ENCODE assay signal across 8 cellular contexts in genomic region chr4:77156912-77157858, GRCh38. TPM values are rescaled to one million over a fixed set of nuclear protein-coding genes. Genes with fewer than 3 reads are reported as not detected.
DNase-seq lines count a peak whose midpoint lies in the region; ATAC-seq and TF ChIP-seq lines count a peak whose summit lies in the region.

Gene CCNG2, plus strand, starts transcription at chr4:77157207. Its CDS starts 1,326 bp downstream, at chr4:77158533.

- peak within 1 kb of the TSS; percentile 97 for H3K4me3 Mint-ChIP-seq in dendritic cell treated with granulocyte-macrophage colony-stimulating factor and Interleukin-4, amounts not matched to agents 40 ng/mL and 50 ng/mL, for 4 days

- intact Hi-C loops in dendritic cell treated with granulocyte-macrophage colony-stimulating factor and Interleukin-4, amounts not matched to agents 40 ng/mL and 50 ng/mL, for 4 days (cut with micrococcal nuclease) = loop anchor here (1.0 to 5.0 kb wide), 3 partner anchors 35 to 81 kb away; no protein-coding TSS in a partner anchor
- intact Hi-C loops in lower leg skin (cut with DNase I; ENCODE audit: low total_unique reads) = no loop called here

- peaks cover 54% of the 10 kb centered on the region for H3K36me3 Mint-ChIP-seq in dendritic cell treated with granulocyte-macrophage colony-stimulating factor and Interleukin-4, amounts not matched to agents 40 ng/mL and 50 ng/mL, for 4 days (ENCODE audit: low read depth)

- WGBS in lower leg skin, 2 donors = 0 to 1% methylated on average over 30 to 74 of the region's 94 CpGs

- ATAC-seq in HG03135 (IDR thresholded peaks at IDR 0.05; ENCODE audit: unreplicated experiment) = peak; percentile 31

- peak within 1 kb of the TSS; percentile 99 for H3K27ac Mint-ChIP-seq in dendritic cell treated with granulocyte-macrophage colony-stimulating factor and Interleukin-4, amounts not matched to agents 40 ng/mL and 50 ng/mL, for 4 days

- H3K27me3 Mint-ChIP-seq in dendritic cell treated with granulocyte-macrophage colony-stimulating factor and Interleukin-4, amounts not matched to agents 40 ng/mL and 50 ng/mL, for 4 days = no peaks in the 10 kb centered on the region

- H3K9me3 Mint-ChIP-seq in dendritic cell treated with granulocyte-macrophage colony-stimulating factor and Interleukin-4, amounts not matched to agents 40 ng/mL and 50 ng/mL, for 4 days = no peaks in the 10 kb centered on the region

- DNase-seq in SIG-M5 treated with dmso at 0.1 percent for 504 hours (lab: John Stamatoyannopoulos, UW; ENCODE audit: unreplicated experiment) (peak; percentile 90), SIG-M5 (lab: John Stamatoyannopoulos, UW) (no peak), NCI-H446 treated with DMSO at 0.1 percent for 48 hours (lab: John Stamatoyannopoulos, UW) (peak; percentile 93), lower leg skin (ENCODE audit: low spot score in 2 of 2) (peak; percentile 90 to 97)
- peak; percentile 78 for DNase-seq in activated CD4-positive, alpha-beta T cell treated with anti-CD3 and anti-CD28 coated beads, Interleukin-2, amount 50 U/mL, for 1 hour
- DNase-seq in stimulated activated CD4-positive, alpha-beta T cell treated with anti-CD3 and anti-CD28 coated beads, Interleukin-4, amount 100 ng/mL, for 48 hours (ENCODE audit: low read depth in 2 of 2) = peak; percentile 63 to 68

- peak in 1 of 2 donors; percentile 72 for TF ChIP-seq POLR2A in lower leg skin (IDR thresholded peaks at IDR 0.05)

- peak within 1 kb of the TSS; percentile 99 for H3K4me3 ChIP-seq in lower leg skin (ENCODE audit: low read depth, poor library complexity, severe bottlenecking)

- no peak for TF ChIP-seq CTCF in lower leg skin (IDR thresholded peaks at IDR 0.05)

- peaks cover 37% of the 10 kb centered on the region for H3K4me1 Mint-ChIP-seq in dendritic cell treated with granulocyte-macrophage colony-stimulating factor and Interleukin-4, amounts not matched to agents 40 ng/mL and 50 ng/mL, for 4 days (ENCODE audit: low read depth)

RNA-seq across cellular contexts. Expression of gene CCNG2, which starts in this region (rescaled TPM):
- total RNA-seq in lower leg skin = 10 to 100 TPM; 31.7 to 75.1 (median 40.0) TPM
